11 cellular contexts compared by ENCODE assay signal in genomic region chr1:32759521-32759980, GRCh38. TPM values are rescaled to one million over a fixed set of nuclear protein-coding genes. Genes with fewer than 3 reads are reported as not detected.
DNase-seq lines count a peak whose midpoint lies in the region; ATAC-seq, FAIRE-seq and TF ChIP-seq lines count a peak whose summit lies in the region.
"Had no signal": no experiment of that assay in that cellular context is flagged by ENCODE, and none has a peak within 500 bp of the region (broad histone marks: within the 10 kb centered on the region; RNA-seq: fewer than 3 reads in every experiment).

No MANE protein-coding gene starts in this region.

- 0 out of 2 replicates have a peak overlapping the region, but pooled peaks have one; percentile 1 for H2BK15ac ChIP-seq in H1 (ENCODE audit: low read length)

- 16% methylated on average over 5 of the region's 5 CpGs; no CpG with 5 or more reads in 1 of the 2 experiments for WGBS in H1 (ENCODE audit: extremely low coverage in 1 of 2, insufficient coverage in 1 of 2, insufficient read length in 1 of 2, insufficient replicate concordance in 2 of 2, low coverage in 1 of 2, low lambda C conversion rate in 2 of 2, missing lambda C conversion rate in 1 of 2), 2 experiments

- H4K20me1 ChIP-seq in H1 (replicated peaks in 1 of 2; ENCODE audit: control insufficient read depth in 1 of 2, insufficient read depth in 2 of 2, low read length in 2 of 2), result peaks cover 4% of the 10 kb centered on the region in 2 experiments

- H3K4me3 ChIP-seq in H1 (ENCODE audit: extremely low read depth in 1 of 4, insufficient read depth in 2 of 4, low read depth in 3 of 4, low read length in 4 of 4) (peak overlapping the region in 3 of 4 experiments; percentile 23 to 51 (median 49); a peak in 6 of 8 replicates), mucosa of rectum (ENCODE audit: low read length in 2 of 2) (peak overlapping the region; percentile 34 to 37)
- H3K4me3 ChIP-seq: BLaER1 treated with 17β-estradiol and CSF1 and Interleukin-3, amounts not matched to agents 10 nM and 100 nM had no signal

- peak overlapping the region in 2 of 4 experiments; percentile 54 to 66; a peak in 4 of 7 replicates for H3K9ac ChIP-seq in H1 (replicated peaks in 1 of 4; ENCODE audit: extremely low read depth in 1 of 4, low read depth in 3 of 4, low read length in 3 of 4)
- H3K9ac ChIP-seq in mucosa of rectum (ENCODE audit: low read depth in 1 of 2, low read length in 2 of 2), result peak overlapping the region; percentile 80
- H3K9ac ChIP-seq: BLaER1 treated with 17β-estradiol and CSF1 and Interleukin-3, amounts not matched to agents 10 nM and 100 nM had no signal

- H3K23ac ChIP-seq in H1 (ENCODE audit: insufficient read length), result no peak overlapping the region

- H3K27ac ChIP-seq in H1 (ENCODE audit: low read depth, low read length), result peak overlapping the region; percentile 87
- H3K27ac ChIP-seq in mucosa of rectum (ENCODE audit: low read depth in 2 of 2, low read length in 2 of 2), result peak overlapping the region; percentile 98 to 99
- H3K27ac ChIP-seq: BLaER1 treated with 17β-estradiol and CSF1 and Interleukin-3, amounts not matched to agents 10 nM and 100 nM had no signal

- TF ChIP-seq EP300 in H1 (IDR thresholded peaks at IDR 0.05; ENCODE audit: borderline replicate concordance in 1 of 2, low read depth in 2 of 2, low read length in 2 of 2), result no peak

- no peak overlapping the region for H3K14ac ChIP-seq in H1 (ENCODE audit: insufficient read length)

- H3K27me3 ChIP-seq in H1 (replicated peaks in 1 of 4; ENCODE audit: control insufficient read depth in 3 of 4, extremely low read depth in 1 of 4, insufficient read depth in 3 of 4, low read length in 3 of 4) (no peaks in the 10 kb centered on the region), mucosa of rectum (ENCODE audit: control insufficient read depth in 2 of 2, insufficient read depth in 2 of 2, low read length in 2 of 2) (no peaks in the 10 kb centered on the region)

- H3K4me1 ChIP-seq in H1 (replicated peaks in 1 of 4; ENCODE audit: control insufficient read depth in 3 of 4, insufficient read depth in 4 of 4, low read length in 3 of 4) (peaks cover 37 to 63% (median 44%) of the 10 kb centered on the region in 4 experiments), mucosa of rectum (ENCODE audit: control insufficient read depth in 2 of 2, insufficient read depth in 2 of 2, low read length in 2 of 2) (peaks cover 60 to 70% of the 10 kb centered on the region in 2 donors)

- H2BK5ac ChIP-seq in H1 (ENCODE audit: low read depth, low read length), result peak overlapping the region; percentile 98

- peak overlapping the region; percentile 28; the same call in 1 of the 2 replicates for H2AK5ac ChIP-seq in H1 (ENCODE audit: low read depth, low read length)

- peak overlapping the region; percentile 82 for H2BK12ac ChIP-seq in H1 (ENCODE audit: low read depth, low read length)

- peaks cover 10% of the 10 kb centered on the region; the same call in 1 of the 2 replicates for H3K23me2 ChIP-seq in H1 (ENCODE audit: low read depth, low read length)

- POLR2A ChIA-PET in H1 (lab: Charles Lee; ENCODE audit: partially characterized antibody), result interaction anchor here (0.8 to 17.2 kb wide), 14 partner anchors 10 to 348 kb away, joined by 3 to 295 read pairs (median 9); partner anchors contain the start of genes RBBP4, S100PBP, SYNC and YARS1

- H4K8ac ChIP-seq in H1 (ENCODE audit: extremely low read depth, insufficient read depth, low read length), result no peak overlapping the region

- in situ Hi-C loops in ACHN (cut with HindIII; ENCODE audit: low pct_ligation_motif_present, low pct_unique_long_range_greater_than_20kb, low sequenced_read_pairs), result no loop called here

- H4K5ac ChIP-seq in H1 (ENCODE audit: insufficient read length, low read depth, low read length), result peak overlapping the region; percentile 51

- H2BK120ac ChIP-seq in H1 (replicated peaks; ENCODE audit: low read depth, low read length), result peak overlapping the region; percentile 16

- no peak for TF ChIP-seq POLR2A in H1 (IDR thresholded peaks at IDR 0.05; ENCODE audit: control extremely low read depth in 1 of 2, low read depth in 2 of 2, low read length in 2 of 2)

- DNase-seq in ACHN (peak; percentile 51), LoVo (ENCODE audit: low spot score) (peak; percentile 66), H1 (ENCODE audit: low read depth in 1 of 2, low spot score in 2 of 2) (no peak), cerebellar nuclear complex (lab: John Stamatoyannopoulos, UW) (no peak), NCI-H748 (lab: John Stamatoyannopoulos, UW; ENCODE audit: unreplicated experiment) (no peak)
- no peak for DNase-seq in activated CD4-positive, alpha-beta T cell treated with anti-CD3 and anti-CD28 coated beads, Interleukin-2, amount 50 U/mL, for 1 hour
- DNase-seq: activated CD4-positive, CD25-positive, alpha-beta regulatory T cell treated with anti-CD3 and anti-CD28 coated beads, Interleukin-2, amount 50 U/mL, for 72 hours; stimulated activated CD4-positive, alpha-beta T cell treated with anti-CD3 and anti-CD28 coated beads, Interleukin-4, amount 100 ng/mL, for 1 hour had no signal

- peak overlapping the region; percentile 22 for H3K56ac ChIP-seq in H1 (replicated peaks; ENCODE audit: insufficient read length, low read depth, low read length)

- peak overlapping the region; percentile 25 for H3K4ac ChIP-seq in H1 (replicated peaks; ENCODE audit: insufficient read length, low read depth, low read length)

- ATAC-seq in GM21619 (IDR thresholded peaks at IDR 0.05; ENCODE audit: unreplicated experiment), result no peak

- peak overlapping the region; percentile 58 to 76 for H3K4me2 ChIP-seq in H1 (ENCODE audit: insufficient read depth in 1 of 2, low read depth in 2 of 2, low read length in 2 of 2)

- peak overlapping the region; percentile 54 for H4K91ac ChIP-seq in H1 (replicated peaks; ENCODE audit: insufficient read length, low read length)

- TF ChIP-seq CTCF in H1 (IDR thresholded peaks at IDR 0.05; ENCODE audit: control extremely low read depth in 1 of 3, insufficient read depth in 1 of 3, low read depth in 1 of 3, low read length in 3 of 3), result no peak

- CTCF ChIA-PET in H1 (lab: Charles Lee; ENCODE audit: partially characterized antibody), result interaction anchor here (0.9 to 11.2 kb wide), 5 partner anchors 14 to 133 kb away, joined by 3 to 220 read pairs (median 7); no protein-coding TSS in a partner anchor

- H3K9me3 ChIP-seq in H1 (ENCODE audit: insufficient read depth in 2 of 2, low read depth in 1 of 2, low read length in 1 of 2) (no peaks in the 10 kb centered on the region), mucosa of rectum (ENCODE audit: control insufficient read depth in 2 of 2, low read length in 2 of 2) (no peaks in the 10 kb centered on the region)
- H3K9me3 ChIP-seq: BLaER1 treated with 17β-estradiol and CSF1 and Interleukin-3, amounts not matched to agents 10 nM and 100 nM had no signal

- peaks cover 8 to 74% of the 10 kb centered on the region in 2 experiments for H3K79me2 ChIP-seq in H1 (ENCODE audit: control insufficient read depth in 1 of 2, insufficient read depth in 2 of 2, low read length in 2 of 2)

- no peak overlapping the region for H2AFZ ChIP-seq in H1 (ENCODE audit: low read length)

- no peaks in the 10 kb centered on the region; the same call in 1 of the 2 replicates for H3K79me1 ChIP-seq in H1 (ENCODE audit: low read depth, low read length)

- H3K36me3 ChIP-seq in H1 (ENCODE audit: control insufficient read depth in 2 of 4, insufficient read depth in 4 of 4, low read length in 3 of 4), result peaks cover 0 to 4% (median 0%) of the 10 kb centered on the region in 4 experiments; a peak in 1 of 8 replicates
- peaks cover 0 to 5% of the 10 kb centered on the region in 2 donors for H3K36me3 ChIP-seq in mucosa of rectum (ENCODE audit: control insufficient read depth in 2 of 2, insufficient read depth in 2 of 2, low read length in 2 of 2)
- H3K36me3 ChIP-seq: BLaER1 treated with 17β-estradiol and CSF1 and Interleukin-3, amounts not matched to agents 10 nM and 100 nM had no signal

- TF ChIP-seq RAD21 in H1 (IDR thresholded peaks at IDR 0.05 in 1 of 2, conservative IDR thresholded peaks at IDR 0.05 in 1 of 2; ENCODE audit: low read depth in 2 of 2, low read length in 2 of 2), result no peak

- no peak for FAIRE-seq in H1 (lab: Jason Lieb, UNC)

- peak overlapping the region; percentile 80 for H3K18ac ChIP-seq in H1 (ENCODE audit: extremely low read depth, low read length)

- peak overlapping the region; percentile 99 for H2BK20ac ChIP-seq in H1 (ENCODE audit: low read length)

TF ChIP-seq in H1, 55 proteins besides CTCF, POLR2A, EP300 and RAD21 (continues in another document):
- TF ChIP-seq RFX5 (IDR thresholded peaks at IDR 0.05; ENCODE audit: borderline replicate concordance, low read depth, low read length), result no peak

RNA-seq across cellular contexts. Expression of gene SYNC, which starts 57.0 kb away (rescaled TPM):
- 0.17 TPM in 1 of 2 replicates, not detected in the other for total RNA-seq in H1 (2021; fragmentation: NEBNext Ultra II Directional; extraction: Animal tissue kit (Norgen Biotek cat#: 25700))
- 0.06 TPM in 1 of 2 replicates, not detected in the other for polyA plus RNA-seq in H1 (2011; rRNA removed)
- polyA plus RNA-seq in H1 (2011; cell fraction: cytosol; rRNA removed), result 0.45 TPM
- not detected for polyA plus RNA-seq in H1 (2011; cell fraction: nucleus; rRNA removed)
- polyA plus RNA-seq in H1 (2012, experiment 1 of 2), result not detected in 4 replicates
- polyA plus RNA-seq in H1 (2012, experiment 2 of 2), result not detected
- 0.08 TPM for polyA plus RNA-seq in H1 (2013, experiment 1 of 2)
- polyA plus RNA-seq in H1 (2013, experiment 2 of 2), result 0.06 TPM
- 0.12 TPM in 1 of 2 replicates, not detected in the other for polyA minus RNA-seq in H1 (2011; rRNA and poly(A)+ RNA removed)
- not detected for polyA minus RNA-seq in H1 (2011; cell fraction: cytosol; rRNA and poly(A)+ RNA removed)
- polyA minus RNA-seq in H1 (2011; cell fraction: nucleus; rRNA and poly(A)+ RNA removed), result 0.20 TPM

RNA-seq across cellular contexts. Expression of gene YARS1, which starts 57.6 kb away (rescaled TPM):
- 226 and 230 TPM in 2 replicates for total RNA-seq in H1 (2021; fragmentation: NEBNext Ultra II Directional; extraction: Animal tissue kit (Norgen Biotek cat#: 25700))
- polyA plus RNA-seq in H1 (2011; rRNA removed), result 47.1 and 55.6 TPM in 2 replicates
- polyA plus RNA-seq in H1 (2011; cell fraction: cytosol; rRNA removed), result 88.6 TPM
- polyA plus RNA-seq in H1 (2011; cell fraction: nucleus; rRNA removed), result 95.0 TPM
- 158 to 225 TPM (median 175 TPM) in 4 replicates for polyA plus RNA-seq in H1 (2012, experiment 1 of 2)
- 92.7 TPM for polyA plus RNA-seq in H1 (2012, experiment 2 of 2)
- 125 TPM for polyA plus RNA-seq in H1 (2013, experiment 1 of 2)
- polyA plus RNA-seq in H1 (2013, experiment 2 of 2), result 123 TPM
- polyA minus RNA-seq in H1 (2011; rRNA and poly(A)+ RNA removed), result 131 and 147 TPM in 2 replicates
- polyA minus RNA-seq in H1 (2011; cell fraction: cytosol; rRNA and poly(A)+ RNA removed), result 73.1 TPM
- polyA minus RNA-seq in H1 (2011; cell fraction: nucleus; rRNA and poly(A)+ RNA removed), result 73.2 TPM

RNA-seq across cellular contexts. Expression of gene S100PBP, which starts 57.9 kb away (rescaled TPM):
- total RNA-seq in H1 (2021; fragmentation: NEBNext Ultra II Directional; extraction: Animal tissue kit (Norgen Biotek cat#: 25700)), result 65.7 and 68.3 TPM in 2 replicates
- polyA plus RNA-seq in H1 (2011; rRNA removed), result 22.4 and 43.8 TPM in 2 replicates
- polyA plus RNA-seq in H1 (2011; cell fraction: cytosol; rRNA removed), result 46.4 TPM
- polyA plus RNA-seq in H1 (2011; cell fraction: nucleus; rRNA removed), result 33.6 TPM
- 32.9 to 54.0 TPM (median 40.1 TPM) in 4 replicates for polyA plus RNA-seq in H1 (2012, experiment 1 of 2)
- 5.2 TPM for polyA plus RNA-seq in H1 (2012, experiment 2 of 2)
- polyA plus RNA-seq in H1 (2013, experiment 1 of 2), result 23.7 TPM
- 20.8 TPM for polyA plus RNA-seq in H1 (2013, experiment 2 of 2)
- 52.7 and 60.1 TPM in 2 replicates for polyA minus RNA-seq in H1 (2011; rRNA and poly(A)+ RNA removed)
- polyA minus RNA-seq in H1 (2011; cell fraction: cytosol; rRNA and poly(A)+ RNA removed), result 42.5 TPM
- polyA minus RNA-seq in H1 (2011; cell fraction: nucleus; rRNA and poly(A)+ RNA removed), result 53.5 TPM

Comparison
In these comparisons a context has a peak if more than half of its experiments do, and no peak if none do; other contexts are left out.
1. DNase-seq: peak in ACHN (single experiment) and LoVo (single experiment); none in H1 (0 of 2), cerebellar nuclear complex (0 of 2), NCI-H748 (single experiment) and activated CD4-positive, alpha-beta T cell treated with anti-CD3 and anti-CD28 coated beads, Interleukin-2, amount 50 U/mL, for 1 hour (single experiment).